ENCODE assay signal across 8 cellular contexts in genomic region chr16:81077077-81077940, GRCh38. TPM values are rescaled to one million over a fixed set of nuclear protein-coding genes. Genes with fewer than 3 reads are reported as not detected.
DNase-seq lines count a peak whose midpoint lies in the region; ATAC-seq and TF ChIP-seq lines count a peak whose summit lies in the region.

C16orf46 (minus strand) TSS chr16:81077238; CDS start chr16:81063955, 13,283 bp downstream.

- H3K27me3 Mint-ChIP-seq in activated B cell treated with CpG ODN at 0.5 μM for 24 hours = no peaks in the 10 kb centered on the region

- H3K9me3 Mint-ChIP-seq in activated B cell treated with CpG ODN at 0.5 μM for 24 hours = no peaks in the 10 kb centered on the region

- H3K4me1 ChIP-seq in spleen = peaks cover 0 to 14% (median 11%) of the 10 kb centered on the region in 6 donors

- H3K4me3 ChIP-seq in spleen = peak within 1 kb of the TSS; percentile 75 to 98 (median 89)

- no peaks in the 10 kb centered on the region for H3K36me3 Mint-ChIP-seq in activated B cell treated with CpG ODN at 0.5 μM for 24 hours (ENCODE audit: low read depth)

- peak within 1 kb of the TSS; percentile 87 to 98 (median 95) for H3K27ac ChIP-seq in spleen

- H3K4me3 Mint-ChIP-seq in activated B cell treated with CpG ODN at 0.5 μM for 24 hours = peak within 1 kb of the TSS; percentile 28

- no peak within 1 kb of the TSS for H3K27ac Mint-ChIP-seq in activated B cell treated with CpG ODN at 0.5 μM for 24 hours

- peaks cover 3% of the 10 kb centered on the region for H3K4me1 Mint-ChIP-seq in activated B cell treated with CpG ODN at 0.5 μM for 24 hours

- peak; percentile 84 for DNase-seq in AG09319 (ENCODE audit: extremely low read depth, low read depth)
- DNase-seq in NCI-H2227 treated with DMSO at 0.1 percent for 48 hours (lab: John Stamatoyannopoulos, UW) = peak; percentile 91
- DNase-seq in activated B cell treated with CpG ODN at 0.5 μM for 24 hours = peak; percentile 99
- DNase-seq in central memory CD4-positive, alpha-beta T cell = peak; percentile 95
- peak; percentile 97 for DNase-seq in iris pigment epithelial cell (ENCODE audit: low read depth)
- peak; percentile 100 for DNase-seq in spleen

- no peaks in the 10 kb centered on the region for H3K27me3 ChIP-seq in spleen (replicated peaks in 1 of 7)

- peak in 2 of 3 donors; percentile 57 to 63 for TF ChIP-seq POLR2A in spleen (IDR thresholded peaks at IDR 0.05)

- H3K36me3 ChIP-seq in spleen = no peaks in the 10 kb centered on the region

- intact Hi-C loops in activated B cell treated with CpG ODN at 0.5 μM for 24 hours (cut with micrococcal nuclease) (loop anchor here (1.0 to 10.0 kb wide), 4 partner anchors 19 to 1093 kb away; partner anchors contain the start of genes CDYL2, GAN, GCSH and MPHOSPH6), spleen (cut with DNase I; ENCODE audit: low total_unique reads) (loop anchor here (5.0 kb wide), 1 partner anchor 40 kb away; the partner anchor contains the start of gene ATMIN)

- TF ChIP-seq CTCF in AG09319 (IDR thresholded peaks at IDR 0.05; ENCODE audit: low read depth, low read length) (no peak), activated B cell treated with CpG ODN at 0.5 μM for 24 hours (IDR thresholded peaks at IDR 0.05) (no peak), spleen (IDR thresholded peaks at IDR 0.05 in 8 of 11, conservative IDR thresholded peaks at IDR 0.05 in 3 of 11) (peak in 2 of 11 experiments; percentile 5 to 18)

- CTCF ChIA-PET in activated B cell treated with CpG ODN at 0.5 μM for 24 hours (lab: Charles Lee) = interaction anchor here (0.6 to 3.4 kb wide), 3 partner anchors 42 to 73 kb away, joined by 3 to 21 read pairs (median 3); partner anchors contain the start of gene ATMIN

- peak; percentile 96 for ATAC-seq in GM19023 (IDR thresholded peaks at IDR 0.05; ENCODE audit: unreplicated experiment)
- peak; percentile 97 for ATAC-seq in HG03175 (IDR thresholded peaks at IDR 0.05; ENCODE audit: unreplicated experiment)
- ATAC-seq in activated B cell treated with CpG ODN at 0.5 μM for 24 hours (ENCODE audit: low read depth) = peak; percentile 77

- H3K9me3 ChIP-seq in spleen = no peaks in the 10 kb centered on the region

- POLR2A ChIA-PET in activated B cell treated with CpG ODN at 0.5 μM for 24 hours (lab: Charles Lee) = interaction anchor here (0.6 to 2.9 kb wide), 10 partner anchors 14 to 237 kb away, joined by 3 to 24 read pairs (median 4); partner anchors contain the start of genes ATMIN, CENPN, CMC2 and GAN

- WGBS in spleen, 5 donors = 12 to 21% (median 13%) methylated on average over 31 to 58 of the region's 58 CpGs

RNA-seq across cellular contexts. Expression of gene C16orf46, which starts in this region (rescaled TPM):
- total RNA-seq in activated B cell treated with CpG ODN at 0.5 μM for 24 hours = 0.61 and 0.75 TPM in 2 replicates
- 1 to 10 TPM in 2 of 7 donors, under 1 TPM in 1, not detected in 4; 0.91 to 1.1 (median 1.1) TPM for total RNA-seq in spleen
- under 1 TPM; 0.24 to 0.38 (median 0.26) TPM for polyA plus RNA-seq in spleen

Comparison
In these comparisons a context has a peak if more than half of its experiments do, and no peak if none do; other contexts are left out.
1. Peak in every context shown above with its lines: DNase-seq, ATAC-seq, H3K4me3 ChIP-seq and H3K27ac ChIP-seq.
2. Peak in DNase-seq and ATAC-seq in activated B cell treated with CpG ODN at 0.5 μM for 24 hours; RNA of the gene not detected or under 1 TPM.